In the genomic region with DNA sequence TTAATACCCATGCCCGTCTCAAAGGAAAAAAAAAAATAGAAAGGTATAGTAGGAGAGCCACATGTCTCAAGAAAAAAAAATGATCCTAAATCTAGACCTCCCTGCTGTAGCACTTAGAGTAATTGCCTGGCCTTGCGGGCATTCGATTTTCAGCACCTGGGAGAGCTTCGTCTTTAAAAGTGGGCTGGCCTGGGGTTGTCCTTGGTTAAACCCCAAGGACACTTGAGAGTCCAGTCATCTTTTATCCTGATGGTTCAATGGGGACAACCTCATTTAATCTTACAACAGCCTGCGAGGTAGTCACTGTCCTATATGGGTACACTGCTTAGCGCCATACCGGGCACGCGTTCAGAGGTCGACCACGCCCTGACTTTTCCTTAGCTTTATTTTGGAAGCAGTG, we compare ENCODE assay signal across 8 cellular contexts.
DNase-seq lines count a peak whose midpoint lies in the region; TF ChIP-seq lines count a peak whose summit lies in the region.

No MANE protein-coding gene starts in this region.

- peak overlapping the region; percentile 48 for H3K4me3 Mint-ChIP-seq in activated CD4-positive, alpha-beta T cell treated with anti-CD3 and anti-CD28 coated beads, Interleukin-2, amount 10 ng/mL, durations not matched to agents 7 days and 5 days

- peaks cover 55% of the 10 kb centered on the region for H3K27me3 Mint-ChIP-seq in activated CD4-positive, alpha-beta T cell treated with anti-CD3 and anti-CD28 coated beads, Interleukin-2, amount 10 ng/mL, durations not matched to agents 7 days and 5 days

- peak overlapping the region; percentile 63 for H3K4me3 ChIP-seq in left ventricle myocardium inferior
- peak overlapping the region; percentile 56 for H3K4me3 ChIP-seq in smooth muscle cell

- no peaks in the 10 kb centered on the region for H4K20me1 ChIP-seq in smooth muscle cell (ENCODE audit: low read depth)

- H3K27ac Mint-ChIP-seq in activated CD4-positive, alpha-beta T cell treated with anti-CD3 and anti-CD28 coated beads, Interleukin-2, amount 10 ng/mL, durations not matched to agents 7 days and 5 days: no peak overlapping the region

- no peak overlapping the region for H3K9ac ChIP-seq in smooth muscle cell (ENCODE audit: low read depth)

- H3K4me1 Mint-ChIP-seq in activated CD4-positive, alpha-beta T cell treated with anti-CD3 and anti-CD28 coated beads, Interleukin-2, amount 10 ng/mL, durations not matched to agents 7 days and 5 days: peaks cover 15% of the 10 kb centered on the region

- H3K79me2 ChIP-seq in smooth muscle cell (ENCODE audit: low read depth): no peaks in the 10 kb centered on the region

- H3K36me3 ChIP-seq in left ventricle myocardium inferior (no peaks in the 10 kb centered on the region), smooth muscle cell (ENCODE audit: low read depth) (no peaks in the 10 kb centered on the region)

- H3K9me3 ChIP-seq in left ventricle myocardium inferior (replicated peaks) (no peaks in the 10 kb centered on the region), smooth muscle cell (replicated peaks; ENCODE audit: low read depth) (no peaks in the 10 kb centered on the region)

- TF ChIP-seq CTCF in VCaP (conservative IDR thresholded peaks at IDR 0.05) (no peak), left ventricle myocardium inferior (IDR thresholded peaks at IDR 0.05; ENCODE audit: borderline replicate concordance) (no peak), smooth muscle cell (IDR thresholded peaks at IDR 0.05; ENCODE audit: borderline replicate concordance, insufficient read depth, poor library complexity, severe bottlenecking) (no peak)

- H3K27me3 ChIP-seq in left ventricle myocardium inferior (ENCODE audit: low read depth) (peaks cover 60% of the 10 kb centered on the region), smooth muscle cell (ENCODE audit: low read depth) (peaks cover 43% of the 10 kb centered on the region)

- H3K4me1 ChIP-seq in left ventricle myocardium inferior: peaks cover 23% of the 10 kb centered on the region
- H3K4me1 ChIP-seq in smooth muscle cell (ENCODE audit: low read depth): peaks cover 11% of the 10 kb centered on the region

- H3K4me2 ChIP-seq in smooth muscle cell: peak overlapping the region; percentile 96

- WGBS in smooth muscle cell (ENCODE audit: low lambda C conversion rate): 9% methylated on average over 11 of the region's 11 CpGs

- CTCF ChIA-PET in activated CD4-positive, alpha-beta T cell treated with anti-CD3 and anti-CD28 coated beads, Interleukin-2, amount 10 ng/mL, durations not matched to agents 7 days and 5 days (lab: Charles Lee): no interaction called here

- POLR2A ChIA-PET in activated CD4-positive, alpha-beta T cell treated with anti-CD3 and anti-CD28 coated beads, Interleukin-2, amount 10 ng/mL, durations not matched to agents 7 days and 5 days (lab: Charles Lee): no interaction called here

- no peaks in the 10 kb centered on the region for H3K36me3 Mint-ChIP-seq in activated CD4-positive, alpha-beta T cell treated with anti-CD3 and anti-CD28 coated beads, Interleukin-2, amount 10 ng/mL, durations not matched to agents 7 days and 5 days (ENCODE audit: low read depth)

- H3K27ac ChIP-seq in VCaP (peak overlapping the region; percentile 56), left ventricle myocardium inferior (replicated peaks) (no peak overlapping the region), smooth muscle cell (ENCODE audit: low read depth) (no peak overlapping the region)

- H3K9me3 Mint-ChIP-seq in activated CD4-positive, alpha-beta T cell treated with anti-CD3 and anti-CD28 coated beads, Interleukin-2, amount 10 ng/mL, durations not matched to agents 7 days and 5 days: no peaks in the 10 kb centered on the region

- H3F3A ChIP-seq in smooth muscle cell (ENCODE audit: low read depth): no peaks in the 10 kb centered on the region

- intact Hi-C loops in left ventricle myocardium inferior (cut with micrococcal nuclease): loop anchor here (10.0 kb wide), 2 partner anchors 939 to 1639 kb away; no protein-coding TSS in a partner anchor

- DNase-seq in activated CD4-positive, alpha-beta T cell treated with anti-CD3 and anti-CD28 coated beads, Interleukin-2, amount 10 ng/mL, durations not matched to agents 7 days and 5 days: no peak
- no peak for DNase-seq in activated CD4-positive, alpha-beta T cell treated with anti-CD3 and anti-CD28 coated beads, Interleukin-2, amount 50 U/mL, for 4 hours
- DNase-seq in left ventricle myocardium inferior (no peak), smooth muscle cell (lab: John Stamatoyannopoulos, UW; ENCODE audit: unreplicated experiment) (no peak), DMS153 (lab: John Stamatoyannopoulos, UW) (no peak), NAMALWA (ENCODE audit: low spot score) (no peak)
- DNase-seq in stimulated activated CD4-positive, alpha-beta T cell treated with anti-CD3 and anti-CD28 coated beads, Interleukin-1b, Interleukin-23, amount 100 ng/mL, for 48 hours: no peak

- H2AFZ ChIP-seq in smooth muscle cell (ENCODE audit: low read depth): peak overlapping the region; percentile 77
